17 cellular contexts compared by ENCODE assay signal in the genomic region with DNA sequence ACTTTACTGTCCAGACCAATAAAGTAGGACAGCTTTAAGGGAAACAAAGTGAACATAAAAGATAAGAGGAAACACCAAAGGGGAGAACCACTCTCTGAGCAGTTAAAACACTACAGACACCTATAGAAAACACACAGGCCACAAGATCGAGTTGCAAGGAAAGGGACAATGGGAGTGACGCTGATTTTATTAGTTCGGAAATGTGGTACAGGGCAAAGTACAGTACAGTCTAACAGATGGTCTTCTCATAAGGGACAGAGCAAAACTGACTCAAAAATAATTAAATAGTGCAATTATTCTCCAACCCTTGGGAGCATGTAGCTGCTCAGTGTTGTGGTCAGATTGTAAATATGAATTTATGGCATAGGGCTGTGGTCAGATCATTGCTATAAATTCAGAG.
DNase-seq lines count a peak whose midpoint lies in the region; ATAC-seq and TF ChIP-seq lines count a peak whose summit lies in the region.
"Had no signal": no experiment of that assay in that cellular context is flagged by ENCODE, and none has a peak within 500 bp of the region (broad histone marks: within the 10 kb centered on the region; RNA-seq: fewer than 3 reads in every experiment).

No MANE protein-coding gene starts in this region.

- H3K4me1 ChIP-seq in GM23338 (ENCODE audit: insufficient read depth): peaks cover 8% of the 10 kb centered on the region; the same call in 1 of the 2 replicates
- H3K4me1 ChIP-seq in neuronal stem cell (ENCODE audit: control insufficient read depth in 2 of 2, insufficient read depth in 1 of 2, low read depth in 1 of 2, low read length in 2 of 2): peaks cover 7 to 20% of the 10 kb centered on the region in 2 donors
- H3K4me1 ChIP-seq: HAP-1 had no signal

- no peak overlapping the region for H3K27ac ChIP-seq in GM23338 (ENCODE audit: low read depth)
- no peak overlapping the region for H3K27ac ChIP-seq in neuronal stem cell (replicated peaks; ENCODE audit: low read length)
- H3K27ac ChIP-seq: GM23248 had no signal

- TF ChIP-seq CTCF in GM23338 (conservative IDR thresholded peaks at IDR 0.05; ENCODE audit: low read depth in 2 of 2): no peak

- H3K79me1 ChIP-seq in neuronal stem cell (ENCODE audit: low read depth, low read length): no peaks in the 10 kb centered on the region

- no peaks in the 10 kb centered on the region for H3K36me3 Mint-ChIP-seq in GM23338 (ENCODE audit: low read depth)
- H3K36me3 Mint-ChIP-seq in naive thymus-derived CD8-positive, alpha-beta T cell: no peaks in the 10 kb centered on the region

- H3K4me3 Mint-ChIP-seq in GM23338: no peak overlapping the region
- H3K4me3 Mint-ChIP-seq in naive thymus-derived CD8-positive, alpha-beta T cell: no peak overlapping the region
- H3K4me3 Mint-ChIP-seq: B cell; CD4-positive, alpha-beta T cell had no signal

- DNase-seq in GM23338 (ENCODE audit: low spot score) (no peak), SW480 (ENCODE audit: low spot score) (peak; percentile 74), left kidney (ENCODE audit: low read depth, low spot score) (peak; percentile 54), neuronal stem cell (ENCODE audit: low spot score) (no peak), DMS 273 (lab: John Stamatoyannopoulos, UW; ENCODE audit: unreplicated experiment) (no peak)
- DNase-seq in naive thymus-derived CD8-positive, alpha-beta T cell: no peak
- DNase-seq: C1 segment of cervical spinal cord; Calu3; CD4-positive, alpha-beta T cell; DND-41; GDM1; GM23248 had no signal

- H2AK5ac ChIP-seq in neuronal stem cell (ENCODE audit: low read depth, low read length): no peak overlapping the region

- ATAC-seq in GM23338 (no peak), GM19463 (IDR thresholded peaks at IDR 0.05; ENCODE audit: unreplicated experiment) (no peak), GM21423 (IDR thresholded peaks at IDR 0.05; ENCODE audit: unreplicated experiment) (no peak)
- no peak for ATAC-seq in naive thymus-derived CD8-positive, alpha-beta T cell
- ATAC-seq: HepG2 had no signal

- no peaks in the 10 kb centered on the region for H3F3A ChIP-seq in GM23338 (replicated peaks; ENCODE audit: low read depth)

- H3K4ac ChIP-seq in neuronal stem cell (ENCODE audit: low read length): no peak overlapping the region

- no peak overlapping the region for H2BK15ac ChIP-seq in neuronal stem cell (ENCODE audit: low read length)

- peaks cover 6% of the 10 kb centered on the region; the same call in 2 of the 3 replicates for H3K4me1 Mint-ChIP-seq in GM23338
- H3K4me1 Mint-ChIP-seq in naive thymus-derived CD8-positive, alpha-beta T cell: no peaks in the 10 kb centered on the region
- H3K4me1 Mint-ChIP-seq: B cell had no signal

- H2AFZ ChIP-seq in GM23338 (peak overlapping the region; percentile 56; the same call in 1 of the 2 replicates), neuronal stem cell (ENCODE audit: low read length) (peak overlapping the region; percentile 88)
- H2AFZ ChIP-seq: GM23248 had no signal

- H3K9me3 Mint-ChIP-seq in GM23338: no peaks in the 10 kb centered on the region
- peaks cover 0 to 17% (median 11%) of the 10 kb centered on the region in 9 donors for H3K9me3 Mint-ChIP-seq in naive thymus-derived CD8-positive, alpha-beta T cell

- POLR2A ChIA-PET in naive thymus-derived CD8-positive, alpha-beta T cell (lab: Charles Lee): no interaction called here

- no peak overlapping the region for H3K14ac ChIP-seq in neuronal stem cell (ENCODE audit: low read length)

- no peak overlapping the region for H3K9ac ChIP-seq in neuronal stem cell (ENCODE audit: low read depth, low read length, poor library complexity)
- H3K9ac ChIP-seq: GM23248 had no signal

- H3K18ac ChIP-seq in neuronal stem cell (ENCODE audit: low read length): no peak overlapping the region

- H3K9me3 ChIP-seq in neuronal stem cell (replicated peaks in 1 of 2; ENCODE audit: control insufficient read depth in 2 of 2, insufficient read depth in 1 of 2, low read depth in 1 of 2, low read length in 2 of 2): no peaks in the 10 kb centered on the region
- H3K9me3 ChIP-seq: HAP-1 had no signal

- no peak overlapping the region for H4K8ac ChIP-seq in neuronal stem cell (ENCODE audit: low read depth, low read length)

- no peaks in the 10 kb centered on the region for H3K79me2 ChIP-seq in GM23338 (replicated peaks; ENCODE audit: insufficient read depth)

- no peak overlapping the region for H2BK12ac ChIP-seq in neuronal stem cell (ENCODE audit: low read length)

- no peaks in the 10 kb centered on the region for H3K27me3 ChIP-seq in GM23338 (ENCODE audit: insufficient read depth)
- no peaks in the 10 kb centered on the region for H3K27me3 ChIP-seq in neuronal stem cell (ENCODE audit: control insufficient read depth in 3 of 3, insufficient read depth in 3 of 3, low read depth in 1 of 3, low read length in 3 of 3)

- H3K36me3 ChIP-seq in GM23338 (ENCODE audit: insufficient read depth) (no peaks in the 10 kb centered on the region), neuronal stem cell (replicated peaks in 1 of 2; ENCODE audit: control insufficient read depth in 2 of 2, insufficient read depth in 2 of 2, low read length in 2 of 2) (no peaks in the 10 kb centered on the region)
- H3K36me3 ChIP-seq: HAP-1 had no signal

- H3K4me2 ChIP-seq in GM23338: no peak overlapping the region
- H3K4me2 ChIP-seq in neuronal stem cell (ENCODE audit: insufficient read depth, low read length, poor library complexity, severe bottlenecking): no peak overlapping the region

- H4K20me1 ChIP-seq in GM23338 (replicated peaks; ENCODE audit: insufficient read depth): no peaks in the 10 kb centered on the region

- no peak overlapping the region for H3K27ac Mint-ChIP-seq in GM23338
- no peak overlapping the region for H3K27ac Mint-ChIP-seq in naive thymus-derived CD8-positive, alpha-beta T cell
- H3K27ac Mint-ChIP-seq: B cell; CD4-positive, alpha-beta T cell had no signal

- no CpG with 5 or more reads among the region's 3 CpGs for WGBS in neuronal stem cell (ENCODE audit: extremely low coverage in 2 of 2, insufficient read length in 2 of 2, insufficient replicate concordance in 1 of 2), 2 donors

- H3K9me2 ChIP-seq in GM23338 (ENCODE audit: insufficient read depth): 0 out of 2 replicates have a peak, but pooled peaks cover 3% of the 10 kb centered on the region

- no peak overlapping the region for H2BK120ac ChIP-seq in neuronal stem cell (ENCODE audit: low read depth, low read length)

- H4K91ac ChIP-seq in neuronal stem cell (ENCODE audit: low read depth, low read length, poor library complexity): no peak overlapping the region

- no peak overlapping the region for H3K4me3 ChIP-seq in GM23338
- no peak overlapping the region for H3K4me3 ChIP-seq in neuronal stem cell (ENCODE audit: low read length in 2 of 2)
- H3K4me3 ChIP-seq: GM23248, HAP-1 had no signal

- H2BK5ac ChIP-seq in neuronal stem cell (ENCODE audit: low read length): no peak overlapping the region

- H3K23ac ChIP-seq in neuronal stem cell (ENCODE audit: low read depth, low read length, poor library complexity): no peak overlapping the region

- peaks cover 2% of the 10 kb centered on the region for H3K27me3 Mint-ChIP-seq in GM23338 (ENCODE audit: insufficient read depth, low read depth, poor library complexity)
- peaks cover 0 to 8% (median 0%) of the 10 kb centered on the region in 5 donors for H3K27me3 Mint-ChIP-seq in naive thymus-derived CD8-positive, alpha-beta T cell
- H3K27me3 Mint-ChIP-seq: B cell; CD4-positive, alpha-beta T cell had no signal

TF ChIP-seq in GM23338, 12 proteins besides CTCF, POLR2A, EP300 and RAD21 (continues in another document):
- TF ChIP-seq ZNF114 (CRISPR knock-in tag; IDR thresholded peaks at IDR 0.05) (no peak), JUNB (IDR thresholded peaks at IDR 0.05; ENCODE audit: unreplicated experiment) (no peak), EZH2phosphoT487 (IDR thresholded peaks at IDR 0.05; ENCODE audit: unreplicated experiment) (no peak), ETS1 (IDR thresholded peaks at IDR 0.05) (no peak), EZH2 (IDR thresholded peaks at IDR 0.05; ENCODE audit: low read depth, unreplicated experiment) (no peak), POLR2AphosphoS5 (IDR thresholded peaks at IDR 0.05; ENCODE audit: low read depth) (no peak), ZNF331 (CRISPR knock-in tag; IDR thresholded peaks at IDR 0.05; ENCODE audit: low read depth) (no peak), CREB1 (CRISPR knock-in tag; IDR thresholded peaks at IDR 0.05; ENCODE audit: low read depth) (no peak)
- TF ChIP-seq, protein P1, sequence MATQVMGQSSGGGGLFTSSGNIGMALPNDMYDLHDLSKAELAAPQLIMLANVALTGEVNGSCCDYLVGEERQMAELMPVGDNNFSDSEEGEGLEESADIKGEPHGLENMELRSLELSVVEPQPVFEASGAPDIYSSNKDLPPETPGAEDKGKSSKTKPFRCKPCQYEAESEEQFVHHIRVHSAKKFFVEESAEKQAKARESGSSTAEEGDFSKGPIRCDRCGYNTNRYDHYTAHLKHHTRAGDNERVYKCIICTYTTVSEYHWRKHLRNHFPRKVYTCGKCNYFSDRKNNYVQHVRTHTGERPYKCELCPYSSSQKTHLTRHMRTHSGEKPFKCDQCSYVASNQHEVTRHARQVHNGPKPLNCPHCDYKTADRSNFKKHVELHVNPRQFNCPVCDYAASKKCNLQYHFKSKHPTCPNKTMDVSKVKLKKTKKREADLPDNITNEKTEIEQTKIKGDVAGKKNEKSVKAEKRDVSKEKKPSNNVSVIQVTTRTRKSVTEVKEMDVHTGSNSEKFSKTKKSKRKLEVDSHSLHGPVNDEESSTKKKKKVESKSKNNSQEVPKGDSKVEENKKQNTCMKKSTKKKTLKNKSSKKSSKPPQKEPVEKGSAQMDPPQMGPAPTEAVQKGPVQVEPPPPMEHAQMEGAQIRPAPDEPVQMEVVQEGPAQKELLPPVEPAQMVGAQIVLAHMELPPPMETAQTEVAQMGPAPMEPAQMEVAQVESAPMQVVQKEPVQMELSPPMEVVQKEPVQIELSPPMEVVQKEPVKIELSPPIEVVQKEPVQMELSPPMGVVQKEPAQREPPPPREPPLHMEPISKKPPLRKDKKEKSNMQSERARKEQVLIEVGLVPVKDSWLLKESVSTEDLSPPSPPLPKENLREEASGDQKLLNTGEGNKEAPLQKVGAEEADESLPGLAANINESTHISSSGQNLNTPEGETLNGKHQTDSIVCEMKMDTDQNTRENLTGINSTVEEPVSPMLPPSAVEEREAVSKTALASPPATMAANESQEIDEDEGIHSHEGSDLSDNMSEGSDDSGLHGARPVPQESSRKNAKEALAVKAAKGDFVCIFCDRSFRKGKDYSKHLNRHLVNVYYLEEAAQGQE (IDR thresholded peaks at IDR 0.05; ENCODE audit: unreplicated experiment): no peak

Comparison
In these comparisons a context has a peak if more than half of its experiments do, and no peak if none do; other contexts are left out.
1. DNase-seq: peak in SW480 (single experiment) and left kidney (single experiment); none in GM23338 (single experiment), neuronal stem cell (single experiment), naive thymus-derived CD8-positive, alpha-beta T cell (0 of 10) and DMS 273 (single experiment).